11 cellular contexts compared by ENCODE assay signal in the genomic region with DNA sequence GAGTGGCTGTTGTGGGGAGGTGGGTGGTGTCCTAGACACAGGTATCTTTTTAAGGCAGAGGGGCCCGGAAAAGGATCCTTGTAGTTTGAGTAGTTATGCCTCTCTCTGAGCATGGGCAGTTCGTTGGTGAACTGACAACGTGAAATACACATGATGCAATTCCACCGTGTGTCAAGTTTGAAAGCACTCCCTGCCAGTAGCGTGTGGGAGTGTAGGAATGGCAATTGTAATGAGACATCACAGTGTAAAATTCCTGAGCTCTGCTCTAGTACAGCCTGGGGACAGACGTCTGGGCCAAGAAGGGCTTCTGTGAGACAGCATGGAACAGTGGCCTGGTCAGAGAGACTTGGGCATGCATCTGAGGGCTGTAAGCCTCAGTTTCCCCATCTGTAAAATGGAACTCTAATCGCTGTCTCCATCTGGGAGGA. TPM values are rescaled to one million over a fixed set of nuclear protein-coding genes. Genes with fewer than 3 reads are reported as not detected.
A peak's percentile ranks its signal among the peaks of the same experiment; 100 is the strongest.
DNase-seq lines count a peak whose midpoint lies in the region; TF ChIP-seq lines count a peak whose summit lies in the region.
"Had no signal": no experiment of that assay in that cellular context is flagged by ENCODE, and none has a peak within 500 bp of the region (broad histone marks: within the 10 kb centered on the region; RNA-seq: fewer than 3 reads in every experiment).

No MANE protein-coding gene starts in this region.

- no CpG with 5 or more reads among the region's 7 CpGs for WGBS in neuronal stem cell (ENCODE audit: extremely low coverage in 2 of 2, insufficient read length in 2 of 2, insufficient replicate concordance in 1 of 2), 2 donors

- H2AK5ac ChIP-seq in neuronal stem cell (ENCODE audit: low read depth, low read length): peak overlapping the region; percentile 42

- H3K9me3 ChIP-seq in neuronal stem cell (replicated peaks in 1 of 2; ENCODE audit: control insufficient read depth in 2 of 2, insufficient read depth in 1 of 2, low read depth in 1 of 2, low read length in 2 of 2): no peaks in the 10 kb centered on the region
- H3K9me3 ChIP-seq: colonic mucosa had no signal

- DNase-seq in Daoy (ENCODE audit: low read depth): peak; percentile 56
- peak; percentile 55 for DNase-seq in MV-4-11 (lab: John Stamatoyannopoulos, UW)
- peak; percentile 69 for DNase-seq in epidermal melanocyte (ENCODE audit: insufficient read length, low spot score)
- DNase-seq in neuronal stem cell (ENCODE audit: low spot score): no peak
- DNase-seq in activated CD4-positive, alpha-beta T cell treated with anti-CD3 and anti-CD28 coated beads for 1 hour: no peak
- no peak for DNase-seq in RWPE1 (ENCODE audit: low spot score)
- no peak for DNase-seq in T-helper 9 cell
- no peak for DNase-seq in activated CD8-positive, alpha-beta memory T cell treated with anti-CD3 and anti-CD28 coated beads, Interleukin-2, amount 50 U/mL, for 4 hours
- DNase-seq: activated T-cell treated with anti-CD3 and anti-CD28 coated beads for 4 hours, colonic mucosa had no signal

- H3K36me3 ChIP-seq in neuronal stem cell (replicated peaks in 1 of 2; ENCODE audit: control insufficient read depth in 2 of 2, insufficient read depth in 2 of 2, low read length in 2 of 2): peaks cover 3 to 5% of the 10 kb centered on the region in 2 donors
- H3K36me3 ChIP-seq: colonic mucosa had no signal

- peak overlapping the region; percentile 3 for H3K4me2 ChIP-seq in neuronal stem cell (ENCODE audit: insufficient read depth, low read length, poor library complexity, severe bottlenecking)

- no peaks in the 10 kb centered on the region for H3K27me3 ChIP-seq in neuronal stem cell (ENCODE audit: control insufficient read depth in 3 of 3, insufficient read depth in 3 of 3, low read depth in 1 of 3, low read length in 3 of 3)
- H3K27me3 ChIP-seq: colonic mucosa had no signal

- no peak overlapping the region for H3K9ac ChIP-seq in neuronal stem cell (ENCODE audit: low read depth, low read length, poor library complexity)
- H3K9ac ChIP-seq: parathyroid adenoma had no signal

- H2BK12ac ChIP-seq in neuronal stem cell (ENCODE audit: low read length): no peak overlapping the region

- no peak for TF ChIP-seq CTCF in RWPE1 (conservative IDR thresholded peaks at IDR 0.05; ENCODE audit: low read depth)

- H2BK5ac ChIP-seq in neuronal stem cell (ENCODE audit: low read length): no peak overlapping the region

- CTCF ChIA-PET in RWPE1 (lab: Yijun Ruan, JAX): no interaction called here

- no peak overlapping the region for H3K4ac ChIP-seq in neuronal stem cell (ENCODE audit: low read length)

- peak overlapping the region; percentile 7 for H4K8ac ChIP-seq in neuronal stem cell (ENCODE audit: low read depth, low read length)

- H3K27ac ChIP-seq in neuronal stem cell (replicated peaks; ENCODE audit: low read length) (no peak overlapping the region), RWPE1 (no peak overlapping the region)
- H3K27ac ChIP-seq: colonic mucosa, parathyroid adenoma had no signal

- peaks cover 7% of the 10 kb centered on the region for H3K79me1 ChIP-seq in neuronal stem cell (ENCODE audit: low read depth, low read length)

- no peak overlapping the region for H2BK120ac ChIP-seq in neuronal stem cell (ENCODE audit: low read depth, low read length)

- H3K4me3 ChIP-seq in neuronal stem cell (ENCODE audit: low read length in 2 of 2): no peak overlapping the region
- H3K4me3 ChIP-seq: colonic mucosa had no signal

- POLR2A ChIA-PET in RWPE1 (lab: Yijun Ruan, JAX; ENCODE audit: low non-redundant PET): no interaction called here

- no peak overlapping the region for H2BK15ac ChIP-seq in neuronal stem cell (ENCODE audit: low read length)

- no peak overlapping the region for H3K23ac ChIP-seq in neuronal stem cell (ENCODE audit: low read depth, low read length, poor library complexity)

- no peak overlapping the region for H2AFZ ChIP-seq in neuronal stem cell (ENCODE audit: low read length)
- H2AFZ ChIP-seq: parathyroid adenoma had no signal

- no peak overlapping the region for H3K14ac ChIP-seq in neuronal stem cell (ENCODE audit: low read length)

- H4K91ac ChIP-seq in neuronal stem cell (ENCODE audit: low read depth, low read length, poor library complexity): peak overlapping the region; percentile 62

- H3K18ac ChIP-seq in neuronal stem cell (ENCODE audit: low read length): no peak overlapping the region

- H3K4me1 ChIP-seq in neuronal stem cell (ENCODE audit: control insufficient read depth in 2 of 2, insufficient read depth in 1 of 2, low read depth in 1 of 2, low read length in 2 of 2): peaks cover 13 to 17% of the 10 kb centered on the region in 2 donors

RNA-seq across cellular contexts. Expression of a gene that starts 10.4 kb away (rescaled TPM):
- 78.5 and 110 TPM in 2 replicates for total RNA-seq in Daoy (2014; rRNA removed; shearing (Covaris generic))
- polyA plus RNA-seq in neuronal stem cell (2013, experiment 1 of 2): 32.1 TPM
- 30.3 TPM for polyA plus RNA-seq in neuronal stem cell (2013, experiment 2 of 2)

RNA-seq across cellular contexts. Expression of a gene that starts 29.2 kb away (rescaled TPM):
- total RNA-seq in Daoy (2014; rRNA removed; shearing (Covaris generic)): 29.8 and 36.0 TPM in 2 replicates
- 66.8 TPM for polyA plus RNA-seq in neuronal stem cell (2013, experiment 1 of 2)
- 67.2 TPM for polyA plus RNA-seq in neuronal stem cell (2013, experiment 2 of 2)

RNA-seq across cellular contexts. Expression of a gene that starts 56.3 kb away (rescaled TPM):
- 95.5 and 121 TPM in 2 replicates for total RNA-seq in Daoy (2014; rRNA removed; shearing (Covaris generic))
- 57.9 TPM for polyA plus RNA-seq in neuronal stem cell (2013, experiment 1 of 2)
- polyA plus RNA-seq in neuronal stem cell (2013, experiment 2 of 2): 59.2 TPM

RNA-seq across cellular contexts. Expression of a gene that starts 59.2 kb away (rescaled TPM):
- total RNA-seq in Daoy (2014; rRNA removed; shearing (Covaris generic)): 2.3 and 5.8 TPM in 2 replicates
- 41.4 TPM for polyA plus RNA-seq in neuronal stem cell (2013, experiment 1 of 2)
- 42.1 TPM for polyA plus RNA-seq in neuronal stem cell (2013, experiment 2 of 2)

Comparison
In these comparisons a context has a peak if more than half of its experiments do, and no peak if none do; other contexts are left out.
1. DNase-seq: peak in Daoy (single experiment), MV-4-11 (single experiment) and epidermal melanocyte (single experiment); none in neuronal stem cell (single experiment), activated CD4-positive, alpha-beta T cell treated with anti-CD3 and anti-CD28 coated beads for 1 hour (single experiment), RWPE1 (single experiment), T-helper 9 cell (single experiment) and activated CD8-positive, alpha-beta memory T cell treated with anti-CD3 and anti-CD28 coated beads, Interleukin-2, amount 50 U/mL, for 4 hours (single experiment).